ENCODE assay signal across 8 cellular contexts in the genomic region with DNA sequence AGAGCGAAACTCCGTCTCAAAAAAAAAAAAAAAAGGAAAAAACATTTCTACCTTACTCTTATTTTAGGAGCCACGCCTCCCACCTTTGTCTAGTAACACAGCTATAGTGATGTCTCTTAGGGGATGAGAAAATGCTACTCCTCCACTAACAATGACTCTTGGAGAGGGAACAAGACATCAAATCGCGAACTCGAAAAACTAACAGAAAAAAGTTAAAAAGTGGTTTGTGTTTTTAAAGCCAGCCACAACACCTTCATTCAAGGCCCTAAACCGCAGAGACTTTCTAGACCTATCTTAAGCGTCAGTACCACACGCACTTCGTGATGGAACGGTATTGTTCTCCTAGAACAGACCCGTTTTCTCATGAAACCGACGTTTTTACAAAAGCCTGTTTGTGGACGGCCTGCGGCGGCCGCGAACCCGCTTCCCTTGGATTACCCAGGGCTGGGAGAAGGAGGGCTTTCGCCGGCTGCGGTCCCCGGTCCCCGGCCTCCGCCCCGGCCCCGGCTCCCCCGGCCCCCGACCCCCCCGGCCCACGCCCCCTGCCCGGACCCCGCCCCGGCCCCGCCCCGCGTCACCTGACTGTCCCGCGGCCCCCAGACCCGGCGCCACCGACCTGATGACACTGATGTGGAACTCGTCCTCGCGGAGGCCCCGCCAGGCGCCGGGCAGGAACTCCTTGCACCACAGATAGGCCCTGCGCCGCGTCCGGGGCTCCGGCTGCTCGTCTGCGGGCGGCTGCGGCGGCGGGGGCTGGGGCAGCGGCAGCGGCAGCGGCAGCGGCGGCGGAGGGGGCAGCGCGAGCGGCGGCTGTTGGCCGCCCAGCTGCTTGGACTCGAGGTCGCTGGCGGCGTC. TPM values are rescaled to one million over a fixed set of nuclear protein-coding genes. Genes with fewer than 3 reads are reported as not detected.
DNase-seq lines count a peak whose midpoint lies in the region; ATAC-seq and TF ChIP-seq lines count a peak whose summit lies in the region.

No MANE protein-coding gene starts in this region.

- POLR2A ChIA-PET in SK-N-SH (lab: Yijun Ruan, JAX) = no interaction called here

- no peaks in the 10 kb centered on the region for H3K9me2 ChIP-seq in SK-N-SH

- peak overlapping the region; percentile 70 for H3K9ac ChIP-seq in SK-N-SH

- H3K27ac ChIP-seq in SK-N-SH (ENCODE audit: low read depth in 2 of 2, low read length in 1 of 2) (peak overlapping the region; percentile 50 to 79), ascending aorta (peak overlapping the region; percentile 81 to 97)

- no peak for TF ChIP-seq EP300 in SK-N-SH (IDR thresholded peaks at IDR 0.05; ENCODE audit: borderline replicate concordance in 1 of 2, low read depth in 1 of 2, low read length in 1 of 2)

- no peaks in the 10 kb centered on the region; the same call in 1 of the 2 replicates for H4K20me1 ChIP-seq in SK-N-SH (ENCODE audit: insufficient read depth)

- no peaks in the 10 kb centered on the region for H3F3A ChIP-seq in SK-N-SH (replicated peaks; ENCODE audit: insufficient read depth)

- intact Hi-C loops in ascending aorta (cut with DNase I) = loop anchor here (1.0 to 2.0 kb wide), 5 partner anchors 82 to 340 kb away; partner anchors contain the start of genes ALDH3B1, KMT5B, NDUFS8 and PPP6R3

- H2AFZ ChIP-seq in SK-N-SH (ENCODE audit: low read depth) = peak overlapping the region; percentile 69; the same call in 1 of the 2 replicates

- TF ChIP-seq CTCF in AG09309 (IDR thresholded peaks at IDR 0.05; ENCODE audit: control insufficient read depth, insufficient read depth, low read depth, low read length, missing control alignments) (no peak), SK-N-SH (IDR thresholded peaks at IDR 0.05) (no peak), ascending aorta (IDR thresholded peaks at IDR 0.05) (no peak)

- DNase-seq in AG09309 (ENCODE audit: low read depth) (no peak), SK-N-SH (peak; percentile 91), ascending aorta (ENCODE audit: low spot score in 2 of 2) (peak in 1 of 2 donors; percentile 77), hypothalamus (lab: John Stamatoyannopoulos, UW) (peak in 39 of 51 donors; percentile 17 to 79 (median 50)), retina (peak; percentile 63)

- H3K4me3 ChIP-seq in AG09309 (ENCODE audit: control insufficient read depth, low read depth, low read length) (peak overlapping the region; percentile 52), SK-N-SH (ENCODE audit: low read depth in 2 of 2, low read length in 1 of 2) (peak overlapping the region; percentile 63 to 67), ascending aorta (peak overlapping the region; percentile 82 to 83)

- peaks cover 0 to 3% of the 10 kb centered on the region in 2 experiments for H3K36me3 ChIP-seq in SK-N-SH (replicated peaks in 1 of 2; ENCODE audit: control insufficient read depth in 1 of 2, insufficient read depth in 2 of 2, low read length in 1 of 2)
- H3K36me3 ChIP-seq in ascending aorta = peaks cover 0 to 4% of the 10 kb centered on the region in 2 donors

- no peaks in the 10 kb centered on the region for H3K9me3 ChIP-seq in SK-N-SH
- H3K9me3 ChIP-seq in ascending aorta = no peaks in the 10 kb centered on the region

- peak; percentile 30 for ATAC-seq in GM18909 (IDR thresholded peaks at IDR 0.05; ENCODE audit: poor library complexity, unreplicated experiment)
- peak; percentile 27 for ATAC-seq in HG03354 (IDR thresholded peaks at IDR 0.05; ENCODE audit: poor library complexity, severe bottlenecking, unreplicated experiment)
- no peak for ATAC-seq in HG02884 (IDR thresholded peaks at IDR 0.05; ENCODE audit: unreplicated experiment)

- no peaks in the 10 kb centered on the region for H3K27me3 ChIP-seq in SK-N-SH (ENCODE audit: insufficient read depth)
- H3K27me3 ChIP-seq in ascending aorta = no peaks in the 10 kb centered on the region

- H3K4me1 ChIP-seq in SK-N-SH (ENCODE audit: control insufficient read depth in 1 of 2, insufficient read depth in 2 of 2, low read depth in 1 of 2, low read length in 1 of 2) (peaks cover 0 to 9% of the 10 kb centered on the region in 2 experiments; a peak in 2 of 4 replicates), ascending aorta (peaks cover 0 to 2% of the 10 kb centered on the region in 2 donors)

- TF ChIP-seq RAD21 in SK-N-SH (IDR thresholded peaks at IDR 0.05; ENCODE audit: low read length) = no peak

- H3K79me2 ChIP-seq in SK-N-SH (ENCODE audit: insufficient read depth) = peaks cover 50% of the 10 kb centered on the region

- 8% methylated on average over 33 of the region's 75 CpGs for WGBS in SK-N-SH (ENCODE audit: low lambda C conversion rate)

- peak overlapping the region; percentile 73 for H3K4me2 ChIP-seq in SK-N-SH

- CTCF ChIA-PET in SK-N-SH (lab: Yijun Ruan, JAX) = no interaction called here

TF ChIP-seq in SK-N-SH, 30 proteins besides CTCF, POLR2A, EP300 and RAD21:
- TF ChIP-seq EZH2phosphoT487 (IDR thresholded peaks at IDR 0.05; ENCODE audit: borderline replicate concordance, low read depth) (no peak), MXI1 (IDR thresholded peaks at IDR 0.05; ENCODE audit: low read depth, low read length) (peak; percentile 38; the same call in 1 of the 2 replicates)

RNA-seq across cellular contexts. Expression of gene CHKA, which starts 0.7 kb away (rescaled TPM):
- polyA plus RNA-seq in SK-N-SH (2012; rRNA removed) = 12.3 and 13.7 TPM in 2 replicates
- 7.4 and 8.5 TPM in 2 replicates for polyA plus RNA-seq in SK-N-SH (2012; cell fraction: cytosol; rRNA removed)
- 69.3 and 80.7 TPM in 2 replicates for polyA plus RNA-seq in SK-N-SH (2012; cell fraction: nucleus; rRNA removed)
- 10.1 TPM for total RNA-seq in ascending aorta
